In genomic region chr2:218034497-218035213, GRCh38 we compare ENCODE assay signal across 8 cellular contexts.
DNase-seq lines count a peak whose midpoint lies in the region; ATAC-seq lines count a peak whose summit lies in the region.
"Not testable (repeated sequence)": the region's sequence is repeated elsewhere in the genome, so short reads cannot be mapped to it uniquely, and the experiment has no call there.

No MANE protein-coding gene starts in this region.

- not testable (repeated sequence) for H3K27ac ChIP-seq in effector memory CD4-positive, alpha-beta T cell (ENCODE audit: insufficient read depth, low read length, poor library complexity, severe bottlenecking)

- not testable (repeated sequence) for H3K36me3 ChIP-seq in effector memory CD4-positive, alpha-beta T cell (ENCODE audit: control insufficient read depth, insufficient read depth, low read length)

- H3K27ac Mint-ChIP-seq in memory B cell: not testable (repeated sequence)

- H3K4me3 Mint-ChIP-seq in memory B cell: peak overlapping the region; percentile 74

- not testable (repeated sequence) for H3K9me3 Mint-ChIP-seq in memory B cell

- ATAC-seq in GM21360 (IDR thresholded peaks at IDR 0.05; ENCODE audit: unreplicated experiment) (peak; percentile 79), HG03575 (IDR thresholded peaks at IDR 0.05; ENCODE audit: extremely low read depth, insufficient number of reproducible peaks, low FRiP score, unreplicated experiment) (peak; percentile 71), memory B cell (ENCODE audit: low read depth) (peak; percentile 86)

- H3K4me3 ChIP-seq in effector memory CD4-positive, alpha-beta T cell (ENCODE audit: insufficient read depth, low read depth, low read length, poor library complexity, severe bottlenecking): peak overlapping the region; percentile 29

- not testable (repeated sequence) for H3K36me3 Mint-ChIP-seq in memory B cell

- H3K4me1 Mint-ChIP-seq in memory B cell: not testable (repeated sequence)

- not testable (repeated sequence) for H3K9me3 ChIP-seq in effector memory CD4-positive, alpha-beta T cell (ENCODE audit: control insufficient read depth, low read length)

- H3K27me3 ChIP-seq in effector memory CD4-positive, alpha-beta T cell (replicated peaks; ENCODE audit: control insufficient read depth, insufficient read depth, low read length, poor library complexity, severe bottlenecking): not testable (repeated sequence)

- DNase-seq in CMK (ENCODE audit: low read depth) (peak; percentile 36), memory B cell (ENCODE audit: low spot score in 2 of 2) (peak; percentile 40 to 46)
- peak; percentile 30 for DNase-seq in NK-92 treated with Interleukin-12 subunit alpha and Interleukin-12 subunit beta, amount 100 ng/mL, for 24 hours (lab: John Stamatoyannopoulos, UW)
- DNase-seq in activated CD8-positive, alpha-beta memory T cell treated with anti-CD3 and anti-CD28 coated beads for 24 hours: peak; percentile 80
- DNase-seq in effector memory CD4-positive, alpha-beta T cell: peak; percentile 20 to 40 (median 36)
- peak; percentile 31 for DNase-seq in stimulated activated CD8-positive, alpha-beta memory T cell treated with anti-CD3 and anti-CD28 coated beads, Interleukin-12 subunit alpha, Interleukin-12 subunit beta, amount 100 ng/mL, for 4 hours (ENCODE audit: low read depth)

- peaks cover 11% of the 10 kb centered on the region for H3K27me3 Mint-ChIP-seq in memory B cell

- H3K4me1 ChIP-seq in effector memory CD4-positive, alpha-beta T cell (ENCODE audit: control insufficient read depth, insufficient read depth, low read length, poor library complexity, severe bottlenecking): not testable (repeated sequence)

Comparison
In these comparisons a context has a peak if more than half of its experiments do, and no peak if none do; other contexts are left out.
1. DNase-seq: peak in every context shown above with its lines; median percentile 80 in activated CD8-positive, alpha-beta memory T cell treated with anti-CD3 and anti-CD28 coated beads for 24 hours; 43 in memory B cell; 36 in CMK; 36 in effector memory CD4-positive, alpha-beta T cell; 31 in stimulated activated CD8-positive, alpha-beta memory T cell treated with anti-CD3 and anti-CD28 coated beads, Interleukin-12 subunit alpha, Interleukin-12 subunit beta, amount 100 ng/mL, for 4 hours; 30 in NK-92 treated with Interleukin-12 subunit alpha and Interleukin-12 subunit beta, amount 100 ng/mL, for 24 hours.